ENCODE assay signal across 9 cellular contexts in genomic region chr6:69813508-69813907, GRCh38. TPM values are rescaled to one million over a fixed set of nuclear protein-coding genes. Genes with fewer than 3 reads are reported as not detected.
DNase-seq lines count a peak whose midpoint lies in the region; ATAC-seq and TF ChIP-seq lines count a peak whose summit lies in the region.
"Had no signal": no experiment of that assay in that cellular context is flagged by ENCODE, and none has a peak within 500 bp of the region (broad histone marks: within the 10 kb centered on the region; RNA-seq: fewer than 3 reads in every experiment).

No MANE protein-coding gene starts in this region.

- H3K27me3 Mint-ChIP-seq in glutamatergic neuron (ENCODE audit: unreplicated experiment), result no peaks in the 10 kb centered on the region

- H3K4me1 Mint-ChIP-seq in glutamatergic neuron (ENCODE audit: low read depth, unreplicated experiment), result peaks cover 15% of the 10 kb centered on the region

- no peak overlapping the region for H3K4me3 ChIP-seq in GM12865 (ENCODE audit: low read depth, low read length)

- no peaks in the 10 kb centered on the region for H3K9me3 Mint-ChIP-seq in glutamatergic neuron (ENCODE audit: unreplicated experiment)

- no peak for TF ChIP-seq CTCF in GM12865 (IDR thresholded peaks at IDR 0.05; ENCODE audit: insufficient read depth, low read depth, low read length, missing control alignments)
- TF ChIP-seq CTCF in glutamatergic neuron (IDR thresholded peaks at IDR 0.05; ENCODE audit: partially characterized antibody, unreplicated experiment), result no peak

- DNase-seq in GM12865 (ENCODE audit: low read depth) (peak; percentile 42), MV-4-11 (lab: John Stamatoyannopoulos, UW) (peak; percentile 69), glutamatergic neuron (no peak), 8988T (no peak), NCI-H526 treated with DMSO at 0.1 percent for 48 hours (lab: John Stamatoyannopoulos, UW) (no peak), retina (no peak)
- no peak for DNase-seq in stimulated activated CD4-positive, alpha-beta T cell treated with anti-CD3 and anti-CD28 coated beads, Interleukin-4, amount 100 ng/mL, for 24 hours

- peak; percentile 34 for ATAC-seq in GM21723 (IDR thresholded peaks at IDR 0.05; ENCODE audit: unreplicated experiment)

- H3K27ac Mint-ChIP-seq in glutamatergic neuron (ENCODE audit: unreplicated experiment), result peak overlapping the region; percentile 19

- peaks cover 3% of the 10 kb centered on the region for H3K36me3 Mint-ChIP-seq in glutamatergic neuron (ENCODE audit: unreplicated experiment)

- no peak overlapping the region for H3K4me3 Mint-ChIP-seq in glutamatergic neuron (ENCODE audit: unreplicated experiment)

RNA-seq across cellular contexts. Expression of gene LMBRD1, which starts 16.7 kb away (rescaled TPM):
- total RNA-seq in glutamatergic neuron (ENCODE audit: unreplicated experiment), result 35.5 TPM

RNA-seq across cellular contexts. Expression of gene COL19A1, which starts 52.8 kb away (rescaled TPM):
- total RNA-seq in glutamatergic neuron (ENCODE audit: unreplicated experiment), result 0.78 TPM
- total RNA-seq: subcutaneous adipose tissue had no signal

Comparison
In these comparisons a context has a peak if more than half of its experiments do, and no peak if none do; other contexts are left out.
1. DNase-seq: peak in GM12865 (single experiment) and MV-4-11 (single experiment); none in glutamatergic neuron (single experiment), 8988T (single experiment), NCI-H526 treated with DMSO at 0.1 percent for 48 hours (single experiment), stimulated activated CD4-positive, alpha-beta T cell treated with anti-CD3 and anti-CD28 coated beads, Interleukin-4, amount 100 ng/mL, for 24 hours (single experiment) and retina (single experiment).